ENCODE assay signal across 16 cellular contexts in the genomic region with DNA sequence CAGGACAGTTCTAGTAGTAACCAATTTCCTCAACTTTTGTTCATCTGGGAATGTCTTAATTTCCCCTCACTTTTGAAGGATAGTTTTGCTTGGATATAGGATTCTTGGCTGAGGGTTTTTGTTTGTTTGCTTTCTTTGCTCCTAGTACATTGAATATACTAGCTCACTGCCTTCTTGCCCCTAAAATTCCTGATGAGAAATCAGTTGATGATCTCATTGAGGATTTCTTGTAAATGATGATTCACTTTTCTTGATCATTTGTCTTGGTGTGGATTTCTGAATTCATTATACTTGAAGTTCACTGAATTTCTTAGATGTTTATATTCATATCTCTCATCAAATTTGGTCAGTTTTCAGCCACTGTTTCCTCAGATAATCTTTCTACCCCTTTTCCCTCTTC. TPM values are rescaled to one million over a fixed set of nuclear protein-coding genes. Genes with fewer than 3 reads are reported as not detected.
DNase-seq lines count a peak whose midpoint lies in the region; ATAC-seq lines count a peak whose summit lies in the region.
"Had no signal": no experiment of that assay in that cellular context is flagged by ENCODE, and none has a peak within 500 bp of the region (broad histone marks: within the 10 kb centered on the region; RNA-seq: fewer than 3 reads in every experiment).

No MANE protein-coding gene starts in this region.

- peak overlapping the region; percentile 29 for H3K27ac Mint-ChIP-seq in activated naive CD4-positive, alpha-beta T cell treated with anti-CD3 and anti-CD28 coated beads, Interleukin-2, amount 10 ng/mL, durations not matched to agents 7 days and 5 days
- H3K27ac Mint-ChIP-seq in dendritic cell treated with granulocyte-macrophage colony-stimulating factor and Interleukin-4, amounts not matched to agents 40 ng/mL and 50 ng/mL, for 4 days, result peak overlapping the region; percentile 14
- H3K27ac Mint-ChIP-seq in stimulated activated effector memory CD8-positive, alpha-beta T cell treated with anti-CD3 and anti-CD28 coated beads, Interleukin-12 subunit alpha, Interleukin-12 subunit beta, amount 100 ng/mL, for 72 hours, result peak overlapping the region; percentile 53

- H3K4me3 ChIP-seq in aorta (ENCODE audit: low read length in 2 of 2), result no peak overlapping the region
- H3K4me3 ChIP-seq: body of pancreas, gastroesophageal sphincter, skin epidermis had no signal

- intact Hi-C loops in dendritic cell treated with granulocyte-macrophage colony-stimulating factor and Interleukin-4, amounts not matched to agents 40 ng/mL and 50 ng/mL, for 4 days (cut with micrococcal nuclease), result no loop called here
- intact Hi-C loops in aorta (cut with DNase I), result no loop called here

- H3K27me3 ChIP-seq in aorta (ENCODE audit: control insufficient read depth in 1 of 2, insufficient read depth in 2 of 2, low read length in 1 of 2), result no peaks in the 10 kb centered on the region
- H3K27me3 ChIP-seq: body of pancreas, gastroesophageal sphincter had no signal

- H3K27ac ChIP-seq in aorta (ENCODE audit: low read depth in 1 of 2, low read length in 2 of 2), result no peak overlapping the region
- H3K27ac ChIP-seq: body of pancreas, gastroesophageal sphincter had no signal

- no peak overlapping the region for H3K4me3 Mint-ChIP-seq in activated naive CD4-positive, alpha-beta T cell treated with anti-CD3 and anti-CD28 coated beads, Interleukin-2, amount 10 ng/mL, durations not matched to agents 7 days and 5 days
- H3K4me3 Mint-ChIP-seq in dendritic cell treated with granulocyte-macrophage colony-stimulating factor and Interleukin-4, amounts not matched to agents 40 ng/mL and 50 ng/mL, for 4 days, result no peak overlapping the region
- peak overlapping the region; percentile 37 for H3K4me3 Mint-ChIP-seq in stimulated activated effector memory CD8-positive, alpha-beta T cell treated with anti-CD3 and anti-CD28 coated beads, Interleukin-12 subunit alpha, Interleukin-12 subunit beta, amount 100 ng/mL, for 72 hours

- no peaks in the 10 kb centered on the region for H3K27me3 Mint-ChIP-seq in activated naive CD4-positive, alpha-beta T cell treated with anti-CD3 and anti-CD28 coated beads, Interleukin-2, amount 10 ng/mL, durations not matched to agents 7 days and 5 days
- no peaks in the 10 kb centered on the region for H3K27me3 Mint-ChIP-seq in dendritic cell treated with granulocyte-macrophage colony-stimulating factor and Interleukin-4, amounts not matched to agents 40 ng/mL and 50 ng/mL, for 4 days

- DNase-seq in activated naive CD4-positive, alpha-beta T cell treated with anti-CD3 and anti-CD28 coated beads, Interleukin-2, amount 10 ng/mL, durations not matched to agents 7 days and 5 days, result no peak
- DNase-seq in activated naive CD4-positive, alpha-beta T cell (lab: John Stamatoyannopoulos, UW), result no peak
- DNase-seq in NCI-H226 (peak; percentile 34), aorta (no peak)
- DNase-seq in stimulated activated effector memory CD8-positive, alpha-beta T cell treated with anti-CD3 and anti-CD28 coated beads, Interleukin-12 subunit alpha, Interleukin-12 subunit beta, amount 100 ng/mL, for 72 hours (ENCODE audit: low spot score in 2 of 2), result no peak
- no peak for DNase-seq in activated CD4-positive, CD25-positive, alpha-beta regulatory T cell treated with anti-CD3 and anti-CD28 coated beads, Interleukin-2, amount 50 U/mL, for 72 hours
- DNase-seq: activated CD8-positive, alpha-beta memory T cell treated with anti-CD3 and anti-CD28 coated beads, Interleukin-2, amount 50 U/mL, for 4 hours; body of pancreas; GOT3; NCI-H1105 treated with DMSO at 0.1 percent for 48 hours; nucleus accumbens; stimulated activated naive CD4-positive, alpha-beta T cell treated with Interleukin-2 at 50 U/mL for 16 hours had no signal

- H3K9me3 ChIP-seq in aorta (ENCODE audit: control insufficient read depth, low read length), result no peaks in the 10 kb centered on the region
- H3K9me3 ChIP-seq: body of pancreas had no signal

- H3K4me1 Mint-ChIP-seq in activated naive CD4-positive, alpha-beta T cell treated with anti-CD3 and anti-CD28 coated beads, Interleukin-2, amount 10 ng/mL, durations not matched to agents 7 days and 5 days, result peaks cover 18% of the 10 kb centered on the region
- H3K4me1 Mint-ChIP-seq in dendritic cell treated with granulocyte-macrophage colony-stimulating factor and Interleukin-4, amounts not matched to agents 40 ng/mL and 50 ng/mL, for 4 days (ENCODE audit: low read depth), result peaks cover 17% of the 10 kb centered on the region
- H3K4me1 Mint-ChIP-seq in stimulated activated effector memory CD8-positive, alpha-beta T cell treated with anti-CD3 and anti-CD28 coated beads, Interleukin-12 subunit alpha, Interleukin-12 subunit beta, amount 100 ng/mL, for 72 hours, result peaks cover 19% of the 10 kb centered on the region

- no peaks in the 10 kb centered on the region for H3K4me1 ChIP-seq in aorta (ENCODE audit: control insufficient read depth in 1 of 2, insufficient read depth in 2 of 2, low read length in 2 of 2)
- H3K4me1 ChIP-seq: body of pancreas, gastroesophageal sphincter had no signal

- CTCF ChIA-PET in activated naive CD4-positive, alpha-beta T cell treated with anti-CD3 and anti-CD28 coated beads, Interleukin-2, amount 10 ng/mL, durations not matched to agents 7 days and 5 days (lab: Charles Lee), result interaction anchor here (1.8 kb wide), 1 partner anchor 186 kb away, joined by 5 read pairs; no protein-coding TSS in a partner anchor

- H3K9me3 Mint-ChIP-seq in activated naive CD4-positive, alpha-beta T cell treated with anti-CD3 and anti-CD28 coated beads, Interleukin-2, amount 10 ng/mL, durations not matched to agents 7 days and 5 days, result peaks cover 17% of the 10 kb centered on the region
- H3K9me3 Mint-ChIP-seq in dendritic cell treated with granulocyte-macrophage colony-stimulating factor and Interleukin-4, amounts not matched to agents 40 ng/mL and 50 ng/mL, for 4 days, result peaks cover 19% of the 10 kb centered on the region
- peaks cover 8% of the 10 kb centered on the region for H3K9me3 Mint-ChIP-seq in stimulated activated effector memory CD8-positive, alpha-beta T cell treated with anti-CD3 and anti-CD28 coated beads, Interleukin-12 subunit alpha, Interleukin-12 subunit beta, amount 100 ng/mL, for 72 hours

- H3K36me3 ChIP-seq in aorta (ENCODE audit: control insufficient read depth in 1 of 2, insufficient read depth in 2 of 2, low read length in 1 of 2), result no peaks in the 10 kb centered on the region
- H3K36me3 ChIP-seq: gastroesophageal sphincter had no signal

- no peak for ATAC-seq in stimulated activated effector memory CD8-positive, alpha-beta T cell treated with anti-CD3 and anti-CD28 coated beads, Interleukin-12 subunit alpha, Interleukin-12 subunit beta, amount 100 ng/mL, for 72 hours
- ATAC-seq in GM21526 (IDR thresholded peaks at IDR 0.05; ENCODE audit: low FRiP score, unreplicated experiment) (no peak), aorta (ENCODE audit: low FRiP score) (no peak)
- ATAC-seq: body of pancreas, gastroesophageal sphincter had no signal

- H3K36me3 Mint-ChIP-seq in activated naive CD4-positive, alpha-beta T cell treated with anti-CD3 and anti-CD28 coated beads, Interleukin-2, amount 10 ng/mL, durations not matched to agents 7 days and 5 days, result peaks cover 13% of the 10 kb centered on the region
- peaks cover 17% of the 10 kb centered on the region for H3K36me3 Mint-ChIP-seq in dendritic cell treated with granulocyte-macrophage colony-stimulating factor and Interleukin-4, amounts not matched to agents 40 ng/mL and 50 ng/mL, for 4 days (ENCODE audit: low read depth)
- no peaks in the 10 kb centered on the region for H3K36me3 Mint-ChIP-seq in stimulated activated effector memory CD8-positive, alpha-beta T cell treated with anti-CD3 and anti-CD28 coated beads, Interleukin-12 subunit alpha, Interleukin-12 subunit beta, amount 100 ng/mL, for 72 hours

RNA-seq across cellular contexts. Expression of a gene that starts 49.1 kb away (rescaled TPM):
- 10 to 100 TPM in 1 of 2 donors, 1 to 10 TPM in 1; 6.0 to 10.5 TPM for total RNA-seq in aorta
- 1 to 10 TPM in 1 of 2 donors, under 1 TPM in 1; 0.23 to 1.0 TPM for polyA plus RNA-seq in aorta
